ENCODE assay signal across 21 cellular contexts in the genomic region with DNA sequence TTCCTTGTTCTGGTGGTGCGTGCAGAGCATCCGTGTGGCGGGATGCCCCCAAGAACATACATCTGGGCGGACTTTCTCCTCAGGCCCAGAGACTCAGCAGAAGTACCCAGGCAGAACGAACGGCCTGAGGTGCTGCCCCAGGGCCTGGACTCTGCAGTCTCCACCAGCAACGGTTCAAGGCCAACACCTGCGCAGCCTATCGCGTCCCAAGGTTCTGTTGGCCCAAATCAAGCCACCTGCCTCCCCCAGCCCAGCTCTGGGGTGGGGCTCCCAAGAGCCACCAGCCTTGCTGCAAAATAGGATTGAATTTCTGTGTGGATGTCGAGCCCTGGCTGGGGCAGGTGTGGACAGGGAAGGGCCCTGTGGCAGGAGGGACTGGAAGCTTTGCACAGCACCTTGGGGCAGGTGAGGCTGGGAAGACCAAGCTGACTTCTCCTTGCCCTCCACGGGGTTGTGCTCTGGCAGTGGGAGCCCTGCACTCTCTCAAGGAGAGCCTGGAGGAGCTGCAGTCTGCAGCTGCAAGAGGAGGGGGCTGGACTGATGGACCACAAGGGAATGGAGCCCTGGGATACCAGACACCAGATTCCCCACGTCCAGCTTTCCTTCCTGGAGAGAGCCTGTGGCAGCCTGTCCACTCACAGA.
DNase-seq lines count a peak whose midpoint lies in the region; ATAC-seq and TF ChIP-seq lines count a peak whose summit lies in the region.
"Had no signal": no experiment of that assay in that cellular context is flagged by ENCODE, and none has a peak within 500 bp of the region (broad histone marks: within the 10 kb centered on the region; RNA-seq: fewer than 3 reads in every experiment).

No MANE protein-coding gene starts in this region.

- H3K4ac ChIP-seq in IMR-90 (ENCODE audit: low read depth, low read length), result no peak overlapping the region

- no peak overlapping the region for H2BK120ac ChIP-seq in IMR-90 (ENCODE audit: low read depth, low read length)

- intact Hi-C loops in IMR-90 (cut with micrococcal nuclease), result no loop called here
- intact Hi-C loops in sciatic nerve (cut with DNase I), result no loop called here
- intact Hi-C loops in posterior cingulate gyrus (cut with DNase I), result no loop called here

- CTCF ChIA-PET in activated CD8-positive, alpha-beta memory T cell treated with anti-CD3 and anti-CD28 coated beads, Interleukin-2, amount 10 ng/mL, durations not matched to agents 7 days and 5 days (lab: Charles Lee), result no interaction called here
- CTCF ChIA-PET in IMR-90 (lab: Yijun Ruan, JAX), result no interaction called here

- no peak overlapping the region for H4K8ac ChIP-seq in IMR-90 (ENCODE audit: low read depth in 2 of 2, low read length in 2 of 2)

- BruUV-seq in IMR-90 (replicated peaks; lab: Mats Ljungman, UMichigan), result no TSS peak

- POLR2A ChIA-PET in IMR-90 (lab: Charles Lee; ENCODE audit: unreplicated experiment), result no interaction called here

- in situ Hi-C loops in IMR-90 (cut with MboI; ENCODE audit: low sequenced_read_pairs), result no loop called here

- H3K79me1 ChIP-seq in IMR-90 (ENCODE audit: low read depth in 1 of 2, low read length in 2 of 2), result no peaks in the 10 kb centered on the region

- H2BK20ac ChIP-seq in IMR-90 (ENCODE audit: low read depth, low read length), result no peak overlapping the region

- H3K27me3 Mint-ChIP-seq in activated CD8-positive, alpha-beta memory T cell treated with anti-CD3 and anti-CD28 coated beads, Interleukin-2, amount 10 ng/mL, durations not matched to agents 7 days and 5 days, result no peaks in the 10 kb centered on the region
- H3K27me3 Mint-ChIP-seq: CD4-positive, alpha-beta T cell had no signal

- H3K9ac ChIP-seq in IMR-90 (ENCODE audit: low read depth, low read length), result no peak overlapping the region

- no peak for TF ChIP-seq CTCF in IMR-90 (conservative IDR thresholded peaks at IDR 0.05; ENCODE audit: low read depth, low read length)

- H3K36me3 ChIP-seq in IMR-90 (ENCODE audit: control insufficient read depth, insufficient read depth, low read length), result no peaks in the 10 kb centered on the region

- no peak overlapping the region for H3K27ac Mint-ChIP-seq in activated CD8-positive, alpha-beta memory T cell treated with anti-CD3 and anti-CD28 coated beads, Interleukin-2, amount 10 ng/mL, durations not matched to agents 7 days and 5 days
- H3K27ac Mint-ChIP-seq: CD4-positive, alpha-beta T cell; GM23338; HFFc6 had no signal

- H3K36me3 Mint-ChIP-seq in activated CD8-positive, alpha-beta memory T cell treated with anti-CD3 and anti-CD28 coated beads, Interleukin-2, amount 10 ng/mL, durations not matched to agents 7 days and 5 days, result no peaks in the 10 kb centered on the region

- ATAC-seq in activated CD8-positive, alpha-beta memory T cell treated with anti-CD3 and anti-CD28 coated beads, Interleukin-2, amount 10 ng/mL, durations not matched to agents 7 days and 5 days, result no peak
- no peak for ATAC-seq in IMR-90 (ENCODE audit: low read depth)
- ATAC-seq in sciatic nerve, result no peak
- ATAC-seq: A549, GM23338, HCT116, HepG2 had no signal

- no peak for TF ChIP-seq POLR2A in IMR-90 (IDR thresholded peaks at IDR 0.05; ENCODE audit: low read depth, low read length)

- peak; percentile 8 for DNase-seq in activated CD8-positive, alpha-beta memory T cell treated with anti-CD3 and anti-CD28 coated beads, Interleukin-2, amount 50 U/mL, for 48 hours
- no peak for DNase-seq in activated CD8-positive, alpha-beta memory T cell treated with anti-CD3 and anti-CD28 coated beads, Interleukin-2, amount 10 ng/mL, durations not matched to agents 7 days and 5 days
- DNase-seq in IMR-90, result no peak
- peak; percentile 39 for DNase-seq in left kidney (ENCODE audit: low read depth, low spot score)
- peak; percentile 30 for DNase-seq in sciatic nerve (ENCODE audit: low spot score)
- no peak for DNase-seq in NOMO-1 (lab: John Stamatoyannopoulos, UW; ENCODE audit: unreplicated experiment in 2 of 2)
- no peak for DNase-seq in posterior cingulate gyrus
- DNase-seq: AML-193; Caco-2; CD4-positive, alpha-beta T cell; DMS153; DMS79; GDM1; H7; HFFc6 had no signal

- no peak overlapping the region for H3K23ac ChIP-seq in IMR-90 (ENCODE audit: low read depth, low read length)

- H3K9me3 ChIP-seq in IMR-90 (ENCODE audit: control insufficient read depth, insufficient read depth, low read length), result peaks cover 24% of the 10 kb centered on the region
- H3K9me3 ChIP-seq: A549, Caco-2 had no signal

- H2BK5ac ChIP-seq in IMR-90 (ENCODE audit: low read depth, low read length, poor library complexity, severe bottlenecking), result no peak overlapping the region

- H3K56ac ChIP-seq in IMR-90 (ENCODE audit: extremely low read depth, insufficient read depth, low read length), result no peak overlapping the region

- H3K9me3 Mint-ChIP-seq in activated CD8-positive, alpha-beta memory T cell treated with anti-CD3 and anti-CD28 coated beads, Interleukin-2, amount 10 ng/mL, durations not matched to agents 7 days and 5 days (ENCODE audit: low read depth), result no peaks in the 10 kb centered on the region
- H3K9me3 Mint-ChIP-seq: CD4-positive, alpha-beta T cell; GM23338 had no signal

- H3K4me3 Mint-ChIP-seq in activated CD8-positive, alpha-beta memory T cell treated with anti-CD3 and anti-CD28 coated beads, Interleukin-2, amount 10 ng/mL, durations not matched to agents 7 days and 5 days, result no peak overlapping the region
- H3K4me3 Mint-ChIP-seq: CD4-positive, alpha-beta T cell; GM23338; HFFc6 had no signal

- H3K4me2 ChIP-seq in IMR-90 (ENCODE audit: low read depth, low read length), result no peak overlapping the region
- H3K4me2 ChIP-seq: A549, GM23338 had no signal

- no peaks in the 10 kb centered on the region for H3K27me3 ChIP-seq in IMR-90 (ENCODE audit: control insufficient read depth, insufficient read depth, low read length)

- H2BK15ac ChIP-seq in IMR-90 (ENCODE audit: low read depth, low read length), result no peak overlapping the region

- H4K5ac ChIP-seq in IMR-90 (ENCODE audit: low read depth, low read length), result no peak overlapping the region

- dilution Hi-C loops in IMR-90 (cut with HindIII; ENCODE audit: low sequenced_read_pairs, unreplicated experiment), result no loop called here

- H3K4me1 ChIP-seq in IMR-90 (ENCODE audit: control insufficient read depth, insufficient read depth, low read length), result no peaks in the 10 kb centered on the region
- H3K4me1 ChIP-seq: A549, Caco-2 had no signal

- no peak overlapping the region for H2AK5ac ChIP-seq in IMR-90 (ENCODE audit: low read depth, low read length)

- H3K27ac ChIP-seq in IMR-90 (ENCODE audit: insufficient read depth, low read length), result no peak overlapping the region
- H3K27ac ChIP-seq: 22Rv1, A549, C4-2B had no signal

- H3K9me1 ChIP-seq in IMR-90 (ENCODE audit: insufficient read depth, low read length), result no peaks in the 10 kb centered on the region

- no peak overlapping the region for H3K4me3 ChIP-seq in IMR-90 (ENCODE audit: insufficient read depth, low read depth, low read length)
- H3K4me3 ChIP-seq: A549, GM23338 had no signal

- H4K91ac ChIP-seq in IMR-90 (ENCODE audit: insufficient read depth, low read depth, low read length), result no peak overlapping the region

- no peak overlapping the region for H2AK9ac ChIP-seq in IMR-90 (replicated peaks; ENCODE audit: low read depth, low read length, poor library complexity)

- H3K14ac ChIP-seq in IMR-90 (replicated peaks; ENCODE audit: low read depth, low read length), result no peak overlapping the region

- no peak overlapping the region for H3K18ac ChIP-seq in IMR-90 (ENCODE audit: low read depth, low read length)

- H2AFZ ChIP-seq in IMR-90 (replicated peaks; ENCODE audit: low read length, poor library complexity), result peak overlapping the region; percentile 23
- H2AFZ ChIP-seq: GM23338 had no signal

- 64% methylated on average over 6 of the region's 13 CpGs; no CpG with 5 or more reads in 1 of the 2 experiments for WGBS in IMR-90 (ENCODE audit: extremely low coverage in 2 of 2, insufficient read length in 1 of 2), 2 experiments

- H3K4me1 Mint-ChIP-seq in activated CD8-positive, alpha-beta memory T cell treated with anti-CD3 and anti-CD28 coated beads, Interleukin-2, amount 10 ng/mL, durations not matched to agents 7 days and 5 days, result no peaks in the 10 kb centered on the region

- H4K20me1 ChIP-seq in IMR-90 (ENCODE audit: insufficient read depth, low read length), result no peaks in the 10 kb centered on the region

- TF ChIP-seq RAD21 in IMR-90 (IDR thresholded peaks at IDR 0.05; ENCODE audit: low read length), result no peak

TF ChIP-seq in IMR-90, 13 proteins besides CTCF, POLR2A, EP300 and RAD21 (continues in another document):
- TF ChIP-seq, protein P1, sequence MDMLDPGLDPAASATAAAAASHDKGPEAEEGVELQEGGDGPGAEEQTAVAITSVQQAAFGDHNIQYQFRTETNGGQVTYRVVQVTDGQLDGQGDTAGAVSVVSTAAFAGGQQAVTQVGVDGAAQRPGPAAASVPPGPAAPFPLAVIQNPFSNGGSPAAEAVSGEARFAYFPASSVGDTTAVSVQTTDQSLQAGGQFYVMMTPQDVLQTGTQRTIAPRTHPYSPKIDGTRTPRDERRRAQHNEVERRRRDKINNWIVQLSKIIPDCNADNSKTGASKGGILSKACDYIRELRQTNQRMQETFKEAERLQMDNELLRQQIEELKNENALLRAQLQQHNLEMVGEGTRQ (IDR thresholded peaks at IDR 0.05; ENCODE audit: low read depth, low read length), result no peak
- TF ChIP-seq BHLHE40 (IDR thresholded peaks at IDR 0.05; ENCODE audit: low read depth, low read length) (no peak), MAFK (IDR thresholded peaks at IDR 0.05; ENCODE audit: low read depth, low read length) (no peak), ELK1 (IDR thresholded peaks at IDR 0.05; ENCODE audit: borderline replicate concordance, low read depth, low read length) (no peak), RFX5 (IDR thresholded peaks at IDR 0.05; ENCODE audit: low read depth, low read length) (no peak), MXI1 (IDR thresholded peaks at IDR 0.05; ENCODE audit: borderline replicate concordance, low read depth, low read length) (no peak), MAZ (IDR thresholded peaks at IDR 0.05; ENCODE audit: borderline replicate concordance, low read depth, low read length) (no peak), SMC3 (IDR thresholded peaks at IDR 0.05; ENCODE audit: low read depth, low read length) (no peak), CHD1 (IDR thresholded peaks at IDR 0.05; ENCODE audit: low read depth, low read length) (no peak), CEBPB (IDR thresholded peaks at IDR 0.05; ENCODE audit: low read depth, low read length) (no peak), FOS (IDR thresholded peaks at IDR 0.05; ENCODE audit: low read depth, low read length) (no peak), RCOR1 (IDR thresholded peaks at IDR 0.05; ENCODE audit: insufficient replicate concordance, low read length) (no peak)

Comparison
In these comparisons a context has a peak if more than half of its experiments do, and no peak if none do; other contexts are left out.
1. DNase-seq: peak in activated CD8-positive, alpha-beta memory T cell treated with anti-CD3 and anti-CD28 coated beads, Interleukin-2, amount 50 U/mL, for 48 hours (single experiment), left kidney (single experiment) and sciatic nerve (single experiment); none in activated CD8-positive, alpha-beta memory T cell treated with anti-CD3 and anti-CD28 coated beads, Interleukin-2, amount 10 ng/mL, durations not matched to agents 7 days and 5 days (single experiment), IMR-90 (single experiment), NOMO-1 (0 of 2) and posterior cingulate gyrus (0 of 10).